16 cellular contexts compared by ENCODE assay signal in genomic region chr10:90999512-91000172, GRCh38.
DNase-seq lines count a peak whose midpoint lies in the region; ATAC-seq and TF ChIP-seq lines count a peak whose summit lies in the region.
"Had no signal": no experiment of that assay in that cellular context is flagged by ENCODE, and none has a peak within 500 bp of the region (broad histone marks: within the 10 kb centered on the region; RNA-seq: fewer than 3 reads in every experiment).

No MANE protein-coding gene starts in this region.

- H3K4me1 ChIP-seq in DOHH2 (ENCODE audit: control insufficient read depth, low read length) (peaks cover 52% of the 10 kb centered on the region), mesendoderm (ENCODE audit: control insufficient read depth, low read depth, low read length) (no peaks in the 10 kb centered on the region), PC-3 (ENCODE audit: insufficient read depth, low read length) (no peaks in the 10 kb centered on the region)

- H2BK15ac ChIP-seq in mesendoderm (replicated peaks; ENCODE audit: low read depth), result no peak overlapping the region

- no peak overlapping the region for H2AK5ac ChIP-seq in mesendoderm (ENCODE audit: low read length)

- H3K56ac ChIP-seq in mesendoderm (ENCODE audit: low read length), result no peak overlapping the region

- H3F3A ChIP-seq in DOHH2 (ENCODE audit: control insufficient read depth, insufficient read depth) (no peaks in the 10 kb centered on the region), PC-3 (ENCODE audit: low read length, unreplicated experiment) (no peaks in the 10 kb centered on the region)

- ATAC-seq in GM19043 (IDR thresholded peaks at IDR 0.05; ENCODE audit: low read depth, unreplicated experiment), result peak; percentile 67
- ATAC-seq in HG02623 (IDR thresholded peaks at IDR 0.05; ENCODE audit: unreplicated experiment), result peak; percentile 48
- ATAC-seq in HG03354 (IDR thresholded peaks at IDR 0.05; ENCODE audit: poor library complexity, severe bottlenecking, unreplicated experiment), result peak; percentile 82
- ATAC-seq in PC-3, result no peak
- ATAC-seq: activated T-helper 17 cell treated with anti-CD3 and anti-CD28 coated beads, Interleukin-2, amount 50 U/mL, for 72 hours had no signal

- POLR2A ChIA-PET in PC-3 (lab: Charles Lee; ENCODE audit: unreplicated experiment), result no interaction called here

- no peak overlapping the region for H3K23ac ChIP-seq in mesendoderm (ENCODE audit: low read length)

- no peak overlapping the region for H3K4ac ChIP-seq in mesendoderm (ENCODE audit: low read depth, low read length)

- H3K9ac ChIP-seq in mesendoderm (ENCODE audit: low read length) (no peak overlapping the region), PC-3 (ENCODE audit: low read length) (no peak overlapping the region)
- H3K9ac ChIP-seq: KMS-11 had no signal

- H3K4me3 ChIP-seq in DOHH2 (ENCODE audit: low read length), result peak overlapping the region; percentile 4; the same call in 1 of the 2 replicates
- no peak overlapping the region for H3K4me3 ChIP-seq in mesendoderm (ENCODE audit: low read length)
- H3K4me3 ChIP-seq in PC-3 (ENCODE audit: low read length), result no peak overlapping the region
- H3K4me3 ChIP-seq: hepatocyte had no signal

- H4K8ac ChIP-seq in mesendoderm (ENCODE audit: low read depth, low read length), result no peak overlapping the region

- no peak overlapping the region for H2BK120ac ChIP-seq in mesendoderm (ENCODE audit: low read depth, low read length)

- DNase-seq in EL, result no peak
- no peak for DNase-seq in mesendoderm
- DNase-seq in epidermal melanocyte (ENCODE audit: insufficient read length, low spot score), result no peak
- DNase-seq in PC-3, result no peak
- DNase-seq: dermis blood vessel endothelial cell; left cardiac atrium; NCI-H146; NCI-H748 treated with DMSO at 0.1 percent for 48 hours; stimulated activated CD8-positive, alpha-beta memory T cell treated with anti-CD3 and anti-CD28 coated beads, Interleukin-4, amount 100 ng/mL, for 48 hours had no signal

- H3K9me3 ChIP-seq in DOHH2 (ENCODE audit: control insufficient read depth, insufficient read depth, low read length) (no peaks in the 10 kb centered on the region), PC-3 (ENCODE audit: low read length) (no peaks in the 10 kb centered on the region)

- no peaks in the 10 kb centered on the region for H4K20me1 ChIP-seq in DOHH2 (ENCODE audit: control insufficient read depth, insufficient read depth, low read depth, low read length)
- no peaks in the 10 kb centered on the region for H4K20me1 ChIP-seq in PC-3 (ENCODE audit: low read length)

- no peak overlapping the region for H2AFZ ChIP-seq in PC-3 (ENCODE audit: low read length)
- H2AFZ ChIP-seq: hepatocyte had no signal

- peak overlapping the region; percentile 38 for H3K4me2 ChIP-seq in DOHH2 (ENCODE audit: low read length)
- H3K4me2 ChIP-seq in mesendoderm (ENCODE audit: low read length), result no peak overlapping the region
- no peak overlapping the region for H3K4me2 ChIP-seq in PC-3 (ENCODE audit: low read length)
- H3K4me2 ChIP-seq: hepatocyte, KMS-11 had no signal

- H3K27ac ChIP-seq in DOHH2 (ENCODE audit: low read depth, low read length), result peak overlapping the region; percentile 33; the same call in 1 of the 2 replicates
- no peak overlapping the region for H3K27ac ChIP-seq in mesendoderm (ENCODE audit: low read depth, low read length)
- H3K27ac ChIP-seq in PC-3 (ENCODE audit: low read length), result no peak overlapping the region
- H3K27ac ChIP-seq: hepatocyte, KMS-11 had no signal

- H2BK5ac ChIP-seq in mesendoderm (ENCODE audit: low read length), result no peak overlapping the region

- no TSS peak for BruUV-seq in PC-3 (replicated peaks; lab: Mats Ljungman, UMichigan)

- H4K5ac ChIP-seq in mesendoderm (ENCODE audit: low read length), result no peak overlapping the region

- H3K79me1 ChIP-seq in mesendoderm (ENCODE audit: low read length), result no peaks in the 10 kb centered on the region

- H3K79me2 ChIP-seq in DOHH2 (ENCODE audit: control insufficient read depth, low read length) (no peaks in the 10 kb centered on the region), mesendoderm (ENCODE audit: control insufficient read depth, insufficient read depth, low read length) (no peaks in the 10 kb centered on the region), PC-3 (ENCODE audit: low read length) (no peaks in the 10 kb centered on the region)
- H3K79me2 ChIP-seq: hepatocyte had no signal

- no peak for TF ChIP-seq CTCF in DOHH2 (IDR thresholded peaks at IDR 0.05; ENCODE audit: low read depth, low read length, poor library complexity, severe bottlenecking)
- TF ChIP-seq CTCF in PC-3 (conservative IDR thresholded peaks at IDR 0.05; ENCODE audit: low read depth, low read length), result no peak

- no peaks in the 10 kb centered on the region for H3K36me3 ChIP-seq in DOHH2 (ENCODE audit: control insufficient read depth, low read length)
- no peaks in the 10 kb centered on the region for H3K36me3 ChIP-seq in mesendoderm (ENCODE audit: control insufficient read depth, insufficient read depth, low read length)
- H3K36me3 ChIP-seq in PC-3 (ENCODE audit: low read depth, low read length), result no peaks in the 10 kb centered on the region

- H3K9me2 ChIP-seq in DOHH2 (replicated peaks; ENCODE audit: control insufficient read depth, low read length), result no peaks in the 10 kb centered on the region
- H3K9me2 ChIP-seq in PC-3 (replicated peaks; ENCODE audit: low read length), result no peaks in the 10 kb centered on the region

- intact Hi-C loops in PC-3 (cut with micrococcal nuclease), result no loop called here

- CTCF ChIA-PET in PC-3 (lab: Charles Lee), result no interaction called here

- no peaks in the 10 kb centered on the region for H3K27me3 ChIP-seq in DOHH2 (ENCODE audit: control insufficient read depth, low read length)
- no peaks in the 10 kb centered on the region for H3K27me3 ChIP-seq in mesendoderm (ENCODE audit: insufficient read depth, low read length, poor library complexity)
- no peaks in the 10 kb centered on the region for H3K27me3 ChIP-seq in PC-3 (ENCODE audit: low read length)
- H3K27me3 ChIP-seq: hepatocyte had no signal

- H3K18ac ChIP-seq in mesendoderm (ENCODE audit: low read length), result no peak overlapping the region

- 100% methylated on average over 1 of the region's 5 CpGs for WGBS in mesendoderm (ENCODE audit: extremely low coverage, insufficient coverage, low lambda C conversion rate)
